Comparison of ENCODE assay signal across 19 cellular contexts in genomic region chr3:144502398-144502797, GRCh38.
"Had no signal": no experiment of that assay in that cellular context is flagged by ENCODE, and none has a peak within 500 bp of the region (broad histone marks: within the 10 kb centered on the region; RNA-seq: fewer than 3 reads in every experiment).

No MANE protein-coding gene starts in this region.

- H3K36me3 Mint-ChIP-seq: natural killer cell, type B pancreatic cell had no signal

- H3K4me2 ChIP-seq: hepatocyte had no signal

- H3K9me3 Mint-ChIP-seq: effector memory CD8-positive, alpha-beta T cell; type B pancreatic cell had no signal

- H3K36me3 ChIP-seq: esophagus squamous epithelium, neutrophil, suprapubic skin, thyroid gland had no signal

- H3K9me3 ChIP-seq: esophagus squamous epithelium, mucosa of descending colon, neutrophil, suprapubic skin, thyroid gland had no signal

- H3K4me3 ChIP-seq: esophagus squamous epithelium, hepatocyte, mucosa of descending colon, suprapubic skin, thyroid gland had no signal

- H3K79me2 ChIP-seq: hepatocyte had no signal

- H3K4me1 Mint-ChIP-seq: natural killer cell had no signal

- H3K27me3 ChIP-seq: esophagus squamous epithelium, foreskin keratinocyte, hepatocyte, neutrophil, suprapubic skin, thyroid gland had no signal

- H3K27me3 Mint-ChIP-seq: effector memory CD8-positive, alpha-beta T cell had no signal

- DNase-seq: central memory CD4-positive, alpha-beta T cell; effector memory CD8-positive, alpha-beta T cell; esophagus squamous epithelium; foreskin keratinocyte; head of caudate nucleus; kidney glomerular epithelial cell; mammary epithelial cell; mucosa of descending colon; natural killer cell; posterior cingulate gyrus; right cardiac atrium; small intestine; stimulated activated CD4-positive, alpha-beta T cell treated with anti-CD3 and anti-CD28 coated beads, Interleukin-12 subunit alpha, Interleukin-12 subunit beta, amount 100 ng/mL, for 4 hours; stimulated activated naive CD8-positive, alpha-beta T cell treated with anti-CD3 and anti-CD28 coated beads, Interleukin-15, Interleukin-2, amounts not matched to agents 100 U/mL and 50 U/mL, for 24 hours; thyroid gland had no signal

- H3K4me1 ChIP-seq: foreskin keratinocyte, suprapubic skin had no signal

- H3K27ac Mint-ChIP-seq: effector memory CD8-positive, alpha-beta T cell; natural killer cell; type B pancreatic cell had no signal

- H3K4me3 Mint-ChIP-seq: effector memory CD8-positive, alpha-beta T cell; natural killer cell; type B pancreatic cell had no signal

- H3K27ac ChIP-seq: esophagus squamous epithelium, foreskin keratinocyte, hepatocyte, neutrophil, suprapubic skin, thyroid gland had no signal

- ATAC-seq: effector memory CD8-positive, alpha-beta T cell; foreskin keratinocyte; mucosa of descending colon; natural killer cell; right cardiac atrium; stimulated activated naive CD8-positive, alpha-beta T cell treated with anti-CD3 and anti-CD28 coated beads, Interleukin-15, Interleukin-2, amounts not matched to agents 100 U/mL and 50 U/mL, for 24 hours had no signal

- H2AFZ ChIP-seq: hepatocyte had no signal
